In the genomic region with DNA sequence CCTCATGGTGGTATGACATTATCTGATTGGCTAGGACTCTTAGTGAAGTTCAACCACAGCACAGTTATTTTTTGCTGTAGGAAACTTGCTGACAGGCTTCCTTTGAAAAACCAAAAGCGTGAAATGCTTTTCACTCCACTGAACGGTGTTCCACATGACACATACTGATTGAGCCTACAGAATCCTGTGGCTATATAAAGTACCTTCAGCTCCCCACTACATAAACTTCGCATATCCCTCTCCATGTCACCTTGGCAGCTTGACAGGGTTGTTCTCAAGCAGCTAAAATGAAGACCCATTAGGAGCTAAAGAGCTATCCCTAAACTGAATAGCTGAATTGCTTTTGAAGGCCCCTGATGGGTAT, we compare ENCODE assay signal across 15 cellular contexts.
"Had no signal": no experiment of that assay in that cellular context is flagged by ENCODE, and none has a peak within 500 bp of the region (broad histone marks: within the 10 kb centered on the region; RNA-seq: fewer than 3 reads in every experiment).

No MANE protein-coding gene starts in this region.

- H3K4me1 ChIP-seq: colonic mucosa had no signal

- H3K4me3 Mint-ChIP-seq: activated CD4-positive, alpha-beta memory T cell treated with anti-CD3 and anti-CD28 coated beads, Interleukin-2, amount 10 ng/mL, durations not matched to agents 7 days and 5 days; activated naive CD4-positive, alpha-beta T cell treated with anti-CD3 and anti-CD28 coated beads, Interleukin-2, amount 50 U/mL, for 24 hours; activated T-cell treated with anti-CD3 and anti-CD28 coated beads, Interleukin-2, amount 50 U/mL, for 24 hours; naive thymus-derived CD8-positive, alpha-beta T cell; stimulated activated naive CD8-positive, alpha-beta T cell treated with anti-CD3 and anti-CD28 coated beads, Interleukin-15, amount 100 ng/mL, for 72 hours had no signal

- H3K9me3 ChIP-seq: adrenal gland, colonic mucosa, neutrophil, testis, upper lobe of left lung had no signal

- ATAC-seq: naive thymus-derived CD8-positive, alpha-beta T cell; stimulated activated naive CD8-positive, alpha-beta T cell treated with anti-CD3 and anti-CD28 coated beads, Interleukin-15, amount 100 ng/mL, for 72 hours had no signal

- H3K9me3 Mint-ChIP-seq: activated CD4-positive, alpha-beta memory T cell treated with anti-CD3 and anti-CD28 coated beads, Interleukin-2, amount 10 ng/mL, durations not matched to agents 7 days and 5 days; activated naive CD4-positive, alpha-beta T cell treated with anti-CD3 and anti-CD28 coated beads, Interleukin-2, amount 50 U/mL, for 24 hours; activated T-cell treated with anti-CD3 and anti-CD28 coated beads, Interleukin-2, amount 50 U/mL, for 24 hours; naive thymus-derived CD8-positive, alpha-beta T cell; stimulated activated naive CD8-positive, alpha-beta T cell treated with anti-CD3 and anti-CD28 coated beads, Interleukin-15, amount 100 ng/mL, for 72 hours had no signal

- H3K27me3 Mint-ChIP-seq: activated naive CD4-positive, alpha-beta T cell treated with anti-CD3 and anti-CD28 coated beads, Interleukin-2, amount 50 U/mL, for 24 hours had no signal

- H3K27ac Mint-ChIP-seq: activated CD4-positive, alpha-beta memory T cell treated with anti-CD3 and anti-CD28 coated beads, Interleukin-2, amount 10 ng/mL, durations not matched to agents 7 days and 5 days; activated naive CD4-positive, alpha-beta T cell treated with anti-CD3 and anti-CD28 coated beads, Interleukin-2, amount 50 U/mL, for 24 hours; activated T-cell treated with anti-CD3 and anti-CD28 coated beads, Interleukin-2, amount 50 U/mL, for 24 hours; naive thymus-derived CD8-positive, alpha-beta T cell; stimulated activated naive CD8-positive, alpha-beta T cell treated with anti-CD3 and anti-CD28 coated beads, Interleukin-15, amount 100 ng/mL, for 72 hours had no signal

- H3K27ac ChIP-seq: adrenal gland, colonic mucosa, neutrophil, testis, upper lobe of left lung had no signal

- H3K27me3 ChIP-seq: adrenal gland, colonic mucosa, neutrophil, testis, upper lobe of left lung had no signal

- H3K36me3 Mint-ChIP-seq: naive thymus-derived CD8-positive, alpha-beta T cell had no signal

- DNase-seq: activated CD4-positive, alpha-beta memory T cell treated with anti-CD3 and anti-CD28 coated beads, Interleukin-2, amount 10 ng/mL, durations not matched to agents 7 days and 5 days; activated CD4-positive, alpha-beta T cell treated with anti-CD3 and anti-CD28 coated beads for 4 hours; activated effector memory CD4-positive, alpha-beta T cell treated with Interleukin-2 at 50 U/mL for 16 hours; activated T-cell treated with anti-CD3 and anti-CD28 coated beads, Interleukin-2, amount 50 U/mL, for 24 hours; adrenal gland; colonic mucosa; hippocampal formation; mammary epithelial cell; naive thymus-derived CD8-positive, alpha-beta T cell; stimulated activated CD4-positive, alpha-beta T cell treated with anti-CD3 and anti-CD28 coated beads, Interleukin-1b, Interleukin-23, amount 100 ng/mL, for 48 hours; stimulated activated naive CD8-positive, alpha-beta T cell treated with anti-CD3 and anti-CD28 coated beads, Interleukin-15, amount 100 ng/mL, for 72 hours; testis; upper lobe of left lung had no signal

- H3K4me3 ChIP-seq: adrenal gland, colonic mucosa, testis, upper lobe of left lung had no signal

- H3K36me3 ChIP-seq: adrenal gland, colonic mucosa, neutrophil, upper lobe of left lung had no signal

- H3K4me1 Mint-ChIP-seq: activated CD4-positive, alpha-beta memory T cell treated with anti-CD3 and anti-CD28 coated beads, Interleukin-2, amount 10 ng/mL, durations not matched to agents 7 days and 5 days; activated naive CD4-positive, alpha-beta T cell treated with anti-CD3 and anti-CD28 coated beads, Interleukin-2, amount 50 U/mL, for 24 hours; stimulated activated naive CD8-positive, alpha-beta T cell treated with anti-CD3 and anti-CD28 coated beads, Interleukin-15, amount 100 ng/mL, for 72 hours had no signal
